27 cellular contexts compared by ENCODE assay signal in genomic region chr13:83547043-83547442, GRCh38.
"Had no signal": no experiment of that assay in that cellular context is flagged by ENCODE, and none has a peak within 500 bp of the region (broad histone marks: within the 10 kb centered on the region; RNA-seq: fewer than 3 reads in every experiment).

No MANE protein-coding gene starts in this region.

- H3K36me3 ChIP-seq: breast epithelium, cardiac muscle cell, colonic mucosa, gastroesophageal sphincter, heart right ventricle had no signal

- FAIRE-seq: endometrium, endothelial cell of umbilical vein had no signal

- DNase-seq: activated CD4-positive, alpha-beta T cell treated with anti-CD3 and anti-CD28 coated beads for 1 hour; activated CD4-positive, alpha-beta T cell treated with anti-CD3 and anti-CD28 coated beads for 4 hours; activated CD4-positive, alpha-beta T cell treated with anti-CD3 and anti-CD28 coated beads, Interleukin-2, amount 10 ng/mL, durations not matched to agents 7 days and 5 days; activated CD4-positive, alpha-beta T cell treated with anti-CD3 and anti-CD28 coated beads, Interleukin-2, amount 50 U/mL, for 48 hours; activated CD8-positive, alpha-beta memory T cell treated with anti-CD3 and anti-CD28 coated beads, Interleukin-2, amount 10 ng/mL, durations not matched to agents 7 days and 5 days; activated CD8-positive, alpha-beta memory T cell treated with anti-CD3 and anti-CD28 coated beads, Interleukin-2, amount 50 U/mL, for 4 hours; activated CD8-positive, alpha-beta T cell treated with anti-CD3 and anti-CD28 coated beads, Interleukin-2, amount 10 ng/mL, durations not matched to agents 7 days and 5 days; activated gamma-delta T cell; activated naive CD4-positive, alpha-beta T cell; activated naive CD4-positive, alpha-beta T cell treated with anti-CD3 and anti-CD28 coated beads, Interleukin-2, amount 10 ng/mL, durations not matched to agents 7 days and 5 days; activated naive CD8-positive, alpha-beta T cell treated with anti-CD3 and anti-CD28 coated beads, Interleukin-2, amount 10 ng/mL, durations not matched to agents 7 days and 5 days; activated T-cell treated with anti-CD3 and anti-CD28 coated beads, Interleukin-2, amount 50 U/mL, for 24 hours; activated T-cell treated with anti-CD3 and anti-CD28 coated beads, Interleukin-2, amount 50 U/mL, for 72 hours; amygdala; aorta; central memory CD4-positive, alpha-beta T cell; cerebellar nuclear complex; colonic mucosa; effector CD8-positive, alpha-beta T cell; foreskin melanocyte; heart right ventricle; T-helper 2 cell had no signal

- H3K9me3 ChIP-seq: colonic mucosa, gastroesophageal sphincter had no signal

- H3K27me3 ChIP-seq: breast epithelium, cardiac muscle cell, colonic mucosa, gastroesophageal sphincter, heart right ventricle had no signal

- H3K4me3 ChIP-seq: breast epithelium, cardiac muscle cell, colonic mucosa, gastroesophageal sphincter, heart right ventricle had no signal

- H3K27ac ChIP-seq: breast epithelium, cardiac muscle cell, colonic mucosa, gastroesophageal sphincter, heart right ventricle had no signal

- H3K4me1 ChIP-seq: breast epithelium, colonic mucosa, gastroesophageal sphincter, heart right ventricle had no signal
